ENCODE assay signal across 19 cellular contexts in the genomic region with DNA sequence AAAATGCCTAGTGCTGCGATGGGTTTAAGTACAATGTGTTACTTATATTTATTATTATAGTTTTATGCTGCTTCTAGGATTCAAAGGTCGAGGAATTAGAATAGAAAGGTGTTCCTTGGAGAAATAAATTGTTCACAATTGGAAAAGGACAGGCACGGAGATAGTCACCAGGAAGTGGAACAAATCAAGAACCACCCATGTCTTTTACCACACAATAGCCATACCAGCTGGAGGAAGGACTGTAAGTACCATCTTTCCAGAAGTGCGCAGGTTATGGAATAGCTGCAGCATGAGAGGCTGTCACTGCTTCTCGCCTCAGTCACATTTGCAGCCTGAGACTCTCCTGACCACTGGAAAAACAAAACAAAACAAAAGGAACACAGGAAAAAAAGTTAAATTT. TPM values are rescaled to one million over a fixed set of nuclear protein-coding genes. Genes with fewer than 3 reads are reported as not detected.
"Had no signal": no experiment of that assay in that cellular context is flagged by ENCODE, and none has a peak within 500 bp of the region (broad histone marks: within the 10 kb centered on the region; RNA-seq: fewer than 3 reads in every experiment).

No MANE protein-coding gene starts in this region.

- H3K27ac ChIP-seq: lower lobe of right lung, prostate gland, stomach, testis, upper lobe of left lung had no signal

- ATAC-seq: activated naive CD4-positive, alpha-beta T cell treated with anti-CD3 and anti-CD28 coated beads, Interleukin-2, amount 50 U/mL, for 72 hours; activated T-cell treated with anti-CD3 and anti-CD28 coated beads, Interleukin-2, amount 50 U/mL, for 72 hours had no signal

- H3K27me3 ChIP-seq: body of pancreas, stomach, testis, upper lobe of left lung had no signal

- H3K4me1 ChIP-seq: prostate gland had no signal

- H3K4me3 ChIP-seq: body of pancreas, lower lobe of right lung, prostate gland, stomach, testis, upper lobe of left lung had no signal

- H3K36me3 ChIP-seq: lower lobe of right lung, prostate gland, stomach, upper lobe of left lung had no signal

- H3K9me3 ChIP-seq: body of pancreas, lower lobe of right lung, prostate gland, stomach, testis, upper lobe of left lung had no signal

- DNase-seq: activated gamma-delta T cell, hippocampal formation, lower lobe of right lung, upper lobe of left lung had no signal

RNA-seq across cellular contexts. Expression of a gene that starts 40.5 kb away (rescaled TPM):
- total RNA-seq: activated CD4-positive, alpha-beta T cell treated with anti-CD3 and anti-CD28 coated beads, Interleukin-2, amount 10 ng/mL, durations not matched to agents 24 days and 14 days; activated CD8-positive, alpha-beta T cell treated with anti-CD3 and anti-CD28 coated beads, Interleukin-2, amount 10 ng/mL, durations not matched to agents 7 days and 5 days; activated naive CD4-positive, alpha-beta T cell treated with anti-CD3 and anti-CD28 coated beads, Interleukin-2, amount 50 U/mL, for 72 hours; activated T-cell treated with anti-CD3 and anti-CD28 coated beads, Interleukin-2, amount 50 U/mL, for 72 hours; body of pancreas; glomerular endothelial cell; kidney epithelial cell; lower lobe of right lung; neural crest cell; osteoblast; prostate gland; right cardiac atrium; stomach; upper lobe of left lung had no signal
- polyA plus RNA-seq: esophagus, right cardiac atrium, small intestine, stomach had no signal
